Comparison of ENCODE assay signal across 24 cellular contexts in genomic region chr7:87131806-87132205, GRCh38.
"Had no signal": no experiment of that assay in that cellular context is flagged by ENCODE, and none has a peak within 500 bp of the region (broad histone marks: within the 10 kb centered on the region; RNA-seq: fewer than 3 reads in every experiment).

No MANE protein-coding gene starts in this region.

- H3K4me1 ChIP-seq: stomach, suprapubic skin, testis, thyroid gland, tibial artery, tibial nerve, transverse colon, upper lobe of left lung, upper lobe of right lung, uterus, vagina had no signal

- H3K4me3 ChIP-seq: stomach, suprapubic skin, testis, thoracic aorta, thyroid gland, tibial artery, tibial nerve, transverse colon, upper lobe of left lung, upper lobe of right lung, uterus, vagina had no signal

- H3K36me3 ChIP-seq: stomach, suprapubic skin, thoracic aorta, thyroid gland, tibial artery, tibial nerve, transverse colon, upper lobe of left lung, upper lobe of right lung, uterus, vagina had no signal

- H3K27ac ChIP-seq: stomach, suprapubic skin, testis, thoracic aorta, thyroid gland, tibial artery, tibial nerve, transverse colon, upper lobe of left lung, upper lobe of right lung, uterus, vagina had no signal

- H3K27me3 ChIP-seq: stomach, suprapubic skin, testis, thyroid gland, tibial artery, tibial nerve, transverse colon, upper lobe of left lung, upper lobe of right lung, uterus, vagina had no signal

- DNase-seq: stimulated activated CD4-positive, alpha-beta T cell treated with anti-CD3 and anti-CD28 coated beads, Interleukin-2, amount 100 ng/mL, for 48 hours; stimulated activated CD4-positive, alpha-beta T cell treated with anti-CD3 and anti-CD28 coated beads, Interleukin-4, amount 100 ng/mL, for 1 hour; stimulated activated CD4-positive, alpha-beta T cell treated with anti-CD3 and anti-CD28 coated beads, Interleukin-4, amount 100 ng/mL, for 24 hours; stimulated activated CD4-positive, alpha-beta T cell treated with anti-CD3 and anti-CD28 coated beads, Interleukin-4, amount 100 ng/mL, for 4 hours; stimulated activated CD8-positive, alpha-beta memory T cell treated with anti-CD3 and anti-CD28 coated beads, Interleukin-4, amount 100 ng/mL, for 48 hours; stimulated activated naive B cell treated with anti-CD40 and anti-IgM and Interleukin-4, amounts not matched to agents 10 μg/mL and 1 μg/mL and 100 μg/mL, for 72 hours; stimulated activated naive CD4-positive, alpha-beta T cell; stimulated activated naive CD4-positive, alpha-beta T cell treated with Interleukin-2 at 50 U/mL for 16 hours; stimulated activated naive CD8-positive, alpha-beta T cell treated with anti-CD3 and anti-CD28 coated beads, Interleukin-15, amount 100 ng/mL, for 72 hours; stimulated activated naive CD8-positive, alpha-beta T cell treated with anti-CD3 and anti-CD28 coated beads, Interleukin-15, Interleukin-2, amounts not matched to agents 100 U/mL and 50 U/mL, for 24 hours; stomach; substantia nigra; testis; thyroid gland; tibial artery; transverse colon; trophoblast cell; upper lobe of left lung; upper lobe of right lung; uterus had no signal

- H3K9me3 ChIP-seq: stomach, suprapubic skin, testis, thoracic aorta, thyroid gland, tibial artery, tibial nerve, transverse colon, upper lobe of left lung, upper lobe of right lung, uterus, vagina had no signal
